8 cellular contexts compared by ENCODE assay signal in genomic region chr2:208025814-208026184, GRCh38. TPM values are rescaled to one million over a fixed set of nuclear protein-coding genes. Genes with fewer than 3 reads are reported as not detected.
DNase-seq lines count a peak whose midpoint lies in the region; TF ChIP-seq lines count a peak whose summit lies in the region.

No MANE protein-coding gene starts in this region.

- H2AFZ ChIP-seq in parathyroid adenoma, result peak overlapping the region; percentile 99

- WGBS in esophagus squamous epithelium, 2 donors, result 32 to 38% methylated on average over 8 to 10 of the region's 10 CpGs

- peak overlapping the region; percentile 94 for H3K4me3 ChIP-seq in HL-60 (replicated peaks; ENCODE audit: insufficient read depth, low read length)
- H3K4me3 ChIP-seq in esophagus squamous epithelium, result peak overlapping the region; percentile 70 to 88 (median 82)
- peak overlapping the region; percentile 97 for H3K4me3 ChIP-seq in parathyroid adenoma (ENCODE audit: low read depth, low read length)

- intact Hi-C loops in esophagus squamous epithelium (cut with DNase I), result no loop called here

- peak overlapping the region; percentile 62 for H3K9ac ChIP-seq in parathyroid adenoma

- DNase-seq in activated effector memory CD4-positive, alpha-beta T cell treated with anti-CD3 and anti-CD28 coated beads, Interleukin-2, amount 50 U/mL, for 16 hours, result peak; percentile 70
- DNase-seq in activated effector memory CD4-positive, alpha-beta T cell treated with Interleukin-2 at 50 U/mL for 16 hours, result no peak
- DNase-seq in HL-60 (ENCODE audit: low read depth in 1 of 2, low spot score in 1 of 2) (peak in 1 of 2 experiments; percentile 26), esophagus squamous epithelium (lab: John Stamatoyannopoulos, UW) (no peak), GM10266 (ENCODE audit: extremely low spot score) (no peak)
- peak; percentile 68 for DNase-seq in activated CD8-positive, alpha-beta memory T cell treated with anti-CD3 and anti-CD28 coated beads, Interleukin-2, amount 50 U/mL, for 48 hours
- no peak for DNase-seq in effector CD8-positive, alpha-beta T cell (lab: John Stamatoyannopoulos, UW)

- H3K27me3 ChIP-seq in HL-60 (ENCODE audit: insufficient read depth, poor library complexity, severe bottlenecking) (no peaks in the 10 kb centered on the region), esophagus squamous epithelium (no peaks in the 10 kb centered on the region), parathyroid adenoma (ENCODE audit: control insufficient read depth, insufficient read depth, low read length) (no peaks in the 10 kb centered on the region)

- TF ChIP-seq CTCF in HL-60 (IDR thresholded peaks at IDR 0.05; ENCODE audit: insufficient read depth, low read length) (no peak), esophagus squamous epithelium (IDR thresholded peaks at IDR 0.05) (no peak), parathyroid adenoma (IDR thresholded peaks at IDR 0.05) (no peak), GM10266 (IDR thresholded peaks at IDR 0.05; ENCODE audit: control insufficient read depth, insufficient read depth, low read depth, missing control alignments) (no peak)

- H3K9me3 ChIP-seq in esophagus squamous epithelium (no peaks in the 10 kb centered on the region), parathyroid adenoma (ENCODE audit: control insufficient read depth, low read length) (no peaks in the 10 kb centered on the region)

- TF ChIP-seq POLR2A in esophagus squamous epithelium (IDR thresholded peaks at IDR 0.05), result no peak

- H3K4me1 ChIP-seq in esophagus squamous epithelium (peaks cover 5 to 28% (median 11%) of the 10 kb centered on the region in 3 donors), parathyroid adenoma (peaks cover 2% of the 10 kb centered on the region)

- H3K4me2 ChIP-seq in parathyroid adenoma (ENCODE audit: low read length), result peak overlapping the region; percentile 84

- H3K36me3 ChIP-seq in esophagus squamous epithelium, result no peaks in the 10 kb centered on the region
- H3K36me3 ChIP-seq in parathyroid adenoma (ENCODE audit: control insufficient read depth, insufficient read depth, low read length), result no peaks in the 10 kb centered on the region

- H3K79me2 ChIP-seq in parathyroid adenoma, result peaks cover 15% of the 10 kb centered on the region

- H3K27ac ChIP-seq in HL-60 (replicated peaks) (peak overlapping the region; percentile 88), esophagus squamous epithelium (peak overlapping the region; percentile 79 to 86 (median 80)), parathyroid adenoma (peak overlapping the region; percentile 80)

RNA-seq across cellular contexts. Expression of gene PLEKHM3, which starts 0.5 kb away (rescaled TPM):
- 10 to 100 TPM in 1 of 4 donors, 1 to 10 TPM in 3; 3.7 to 19.3 (median 6.7) TPM for total RNA-seq in esophagus squamous epithelium

Comparison
In these comparisons a context has a peak if more than half of its experiments do, and no peak if none do; other contexts are left out.
1. DNase-seq: peak in activated effector memory CD4-positive, alpha-beta T cell treated with anti-CD3 and anti-CD28 coated beads, Interleukin-2, amount 50 U/mL, for 16 hours (single experiment) and activated CD8-positive, alpha-beta memory T cell treated with anti-CD3 and anti-CD28 coated beads, Interleukin-2, amount 50 U/mL, for 48 hours (single experiment); none in activated effector memory CD4-positive, alpha-beta T cell treated with Interleukin-2 at 50 U/mL for 16 hours (single experiment), esophagus squamous epithelium (single experiment), GM10266 (single experiment) and effector CD8-positive, alpha-beta T cell (single experiment).
2. Peak in every context shown above with its lines, with median percentiles within 50 percentile points of each other: H3K27ac ChIP-seq and H3K4me3 ChIP-seq.